ENCODE assay signal across 1 cellular context in the genomic region with DNA sequence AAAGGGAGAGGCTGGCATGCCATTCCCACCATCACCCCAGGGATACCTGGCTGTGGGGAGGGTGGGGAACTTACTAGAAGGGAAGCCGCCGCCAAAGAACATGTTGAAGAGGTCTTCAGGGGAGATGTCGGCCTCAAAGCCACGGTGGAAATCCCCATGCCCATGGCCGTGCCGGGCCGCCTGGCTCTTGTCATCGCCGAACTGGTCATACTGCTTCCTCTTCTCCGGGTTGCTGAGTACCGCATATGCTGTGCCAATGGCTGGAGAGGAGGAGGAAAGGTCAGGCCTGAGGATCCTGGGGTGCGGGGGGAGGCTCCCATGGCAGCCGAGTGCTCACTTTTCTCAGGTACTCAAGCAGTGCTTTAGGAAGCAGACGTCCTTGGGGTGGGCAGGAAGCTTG.
TF ChIP-seq lines count a peak whose summit lies in the region.

No MANE protein-coding gene starts in this region.

TF ChIP-seq in IMR-90, 13 proteins besides CTCF, POLR2A, EP300 and RAD21:
- TF ChIP-seq FOS (IDR thresholded peaks at IDR 0.05; ENCODE audit: low read depth, low read length) (no peak), BHLHE40 (IDR thresholded peaks at IDR 0.05; ENCODE audit: low read depth, low read length) (no peak), RFX5 (IDR thresholded peaks at IDR 0.05; ENCODE audit: low read depth, low read length) (no peak), SMC3 (IDR thresholded peaks at IDR 0.05; ENCODE audit: low read depth, low read length) (no peak), MAFK (IDR thresholded peaks at IDR 0.05; ENCODE audit: low read depth, low read length) (no peak), NFE2L2 (IDR thresholded peaks at IDR 0.05; ENCODE audit: low read depth, low read length) (no peak), RCOR1 (IDR thresholded peaks at IDR 0.05; ENCODE audit: insufficient replicate concordance, low read length) (no peak), CHD1 (IDR thresholded peaks at IDR 0.05; ENCODE audit: low read depth, low read length) (no peak), MXI1 (IDR thresholded peaks at IDR 0.05; ENCODE audit: borderline replicate concordance, low read depth, low read length) (no peak), CEBPB (IDR thresholded peaks at IDR 0.05; ENCODE audit: low read depth, low read length) (no peak), MAZ (IDR thresholded peaks at IDR 0.05; ENCODE audit: borderline replicate concordance, low read depth, low read length) (no peak)
- TF ChIP-seq, protein P1, sequence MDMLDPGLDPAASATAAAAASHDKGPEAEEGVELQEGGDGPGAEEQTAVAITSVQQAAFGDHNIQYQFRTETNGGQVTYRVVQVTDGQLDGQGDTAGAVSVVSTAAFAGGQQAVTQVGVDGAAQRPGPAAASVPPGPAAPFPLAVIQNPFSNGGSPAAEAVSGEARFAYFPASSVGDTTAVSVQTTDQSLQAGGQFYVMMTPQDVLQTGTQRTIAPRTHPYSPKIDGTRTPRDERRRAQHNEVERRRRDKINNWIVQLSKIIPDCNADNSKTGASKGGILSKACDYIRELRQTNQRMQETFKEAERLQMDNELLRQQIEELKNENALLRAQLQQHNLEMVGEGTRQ (IDR thresholded peaks at IDR 0.05; ENCODE audit: low read depth, low read length), result no peak
- TF ChIP-seq, protein P2, sequence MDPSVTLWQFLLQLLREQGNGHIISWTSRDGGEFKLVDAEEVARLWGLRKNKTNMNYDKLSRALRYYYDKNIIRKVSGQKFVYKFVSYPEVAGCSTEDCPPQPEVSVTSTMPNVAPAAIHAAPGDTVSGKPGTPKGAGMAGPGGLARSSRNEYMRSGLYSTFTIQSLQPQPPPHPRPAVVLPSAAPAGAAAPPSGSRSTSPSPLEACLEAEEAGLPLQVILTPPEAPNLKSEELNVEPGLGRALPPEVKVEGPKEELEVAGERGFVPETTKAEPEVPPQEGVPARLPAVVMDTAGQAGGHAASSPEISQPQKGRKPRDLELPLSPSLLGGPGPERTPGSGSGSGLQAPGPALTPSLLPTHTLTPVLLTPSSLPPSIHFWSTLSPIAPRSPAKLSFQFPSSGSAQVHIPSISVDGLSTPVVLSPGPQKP (IDR thresholded peaks at IDR 0.05; ENCODE audit: borderline replicate concordance, low read depth, low read length), result no peak
